In genomic region chr22:20944042-20944441, GRCh38 we compare ENCODE assay signal across 30 cellular contexts. TPM values are rescaled to one million over a fixed set of nuclear protein-coding genes. Genes with fewer than 3 reads are reported as not detected.
"Had no signal": no experiment of that assay in that cellular context is flagged by ENCODE, and none has a peak within 500 bp of the region (broad histone marks: within the 10 kb centered on the region; RNA-seq: fewer than 3 reads in every experiment).

No MANE protein-coding gene starts in this region.

- H3K27me3 ChIP-seq: brain microvascular endothelial cell, esophagus squamous epithelium had no signal

- DNase-seq: activated B cell treated with CpG ODN at 0.5 μM for 24 hours; activated CD4-positive, alpha-beta T cell treated with anti-CD3 and anti-CD28 coated beads for 48 hours; activated CD4-positive, alpha-beta T cell treated with anti-CD3 and anti-CD28 coated beads, Interleukin-2, amount 50 U/mL, for 1 hour; activated CD4-positive, alpha-beta T cell treated with anti-CD3 and anti-CD28 coated beads, Interleukin-2, amount 50 U/mL, for 48 hours; activated CD8-positive, alpha-beta memory T cell treated with anti-CD3 and anti-CD28 coated beads for 24 hours; activated CD8-positive, alpha-beta T cell treated with anti-CD3 and anti-CD28 coated beads for 36 hours; activated effector memory CD4-positive, alpha-beta T cell treated with Interleukin-2 at 50 U/mL for 16 hours; activated gamma-delta T cell treated with Interleukin-2 at 50 U/mL for 16 hours; activated naive CD4-positive, alpha-beta T cell treated with anti-CD3 and anti-CD28 coated beads, Interleukin-2, amount 10 ng/mL, durations not matched to agents 7 days and 5 days; activated naive CD8-positive, alpha-beta T cell treated with anti-CD3 and anti-CD28 coated beads, Interleukin-2, amount 10 ng/mL, durations not matched to agents 7 days and 5 days; activated T-cell treated with anti-CD3 and anti-CD28 coated beads, Interleukin-2, amount 50 U/mL, for 4 hours; brain microvascular endothelial cell; dermis blood vessel endothelial cell; effector CD4-positive, alpha-beta T cell; effector memory CD8-positive, alpha-beta T cell; esophagus squamous epithelium; foreskin melanocyte; head of caudate nucleus; T-helper 1 cell; T-helper 17 cell; T1000; WERI-Rb-1 had no signal

- H3K36me3 ChIP-seq: brain microvascular endothelial cell had no signal

- ATAC-seq: activated CD4-positive, CD25-positive, alpha-beta regulatory T cell treated with anti-CD3 and anti-CD28 coated beads, Interleukin-2, amount 50 U/mL, for 24 hours; activated CD8-positive, alpha-beta T cell treated with anti-CD3 and anti-CD28 coated beads for 36 hours; activated naive CD4-positive, alpha-beta T cell treated with anti-CD3 and anti-CD28 coated beads, Interleukin-2, amount 50 U/mL, for 72 hours; activated T-cell treated with anti-CD3 and anti-CD28 coated beads, Interleukin-2, amount 50 U/mL, for 4 hours; activated T-helper 17 cell treated with anti-CD3 and anti-CD28 coated beads, Interleukin-2, amount 50 U/mL, for 72 hours; effector memory CD8-positive, alpha-beta T cell; T-helper 17 cell had no signal

- H3K4me3 Mint-ChIP-seq: activated B cell treated with CpG ODN at 0.5 μM for 24 hours; activated CD8-positive, alpha-beta T cell treated with anti-CD3 and anti-CD28 coated beads for 36 hours; activated naive CD4-positive, alpha-beta T cell treated with anti-CD3 and anti-CD28 coated beads, Interleukin-2, amount 10 ng/mL, durations not matched to agents 7 days and 5 days; activated naive CD8-positive, alpha-beta T cell treated with anti-CD3 and anti-CD28 coated beads, Interleukin-2, amount 10 ng/mL, durations not matched to agents 7 days and 5 days; activated T-cell treated with anti-CD3 and anti-CD28 coated beads, Interleukin-2, amount 50 U/mL, for 4 hours; activated T-helper 17 cell treated with anti-CD3 and anti-CD28 coated beads, Interleukin-2, amount 50 U/mL, for 72 hours; central memory CD8-positive, alpha-beta T cell; effector memory CD8-positive, alpha-beta T cell; T-helper 17 cell; T-helper 2 cell treated with Interferon-gamma antibody and Interleukin-4, amounts not matched to agents 5 μg/mL and 100 μg/mL, for 36 hours had no signal

- H3K27me3 Mint-ChIP-seq: activated B cell treated with CpG ODN at 0.5 μM for 24 hours; activated CD8-positive, alpha-beta T cell treated with anti-CD3 and anti-CD28 coated beads for 36 hours; activated naive CD4-positive, alpha-beta T cell treated with anti-CD3 and anti-CD28 coated beads, Interleukin-2, amount 10 ng/mL, durations not matched to agents 7 days and 5 days; activated naive CD8-positive, alpha-beta T cell treated with anti-CD3 and anti-CD28 coated beads, Interleukin-2, amount 10 ng/mL, durations not matched to agents 7 days and 5 days; activated T-helper 17 cell treated with anti-CD3 and anti-CD28 coated beads, Interleukin-2, amount 50 U/mL, for 72 hours; central memory CD8-positive, alpha-beta T cell; effector memory CD8-positive, alpha-beta T cell; T-helper 17 cell had no signal

- H3K9me3 Mint-ChIP-seq: activated B cell treated with CpG ODN at 0.5 μM for 24 hours; activated CD8-positive, alpha-beta T cell treated with anti-CD3 and anti-CD28 coated beads for 36 hours; activated naive CD4-positive, alpha-beta T cell treated with anti-CD3 and anti-CD28 coated beads, Interleukin-2, amount 10 ng/mL, durations not matched to agents 7 days and 5 days; activated naive CD4-positive, alpha-beta T cell treated with anti-CD3 and anti-CD28 coated beads, Interleukin-2, amount 50 U/mL, for 72 hours; activated naive CD8-positive, alpha-beta T cell treated with anti-CD3 and anti-CD28 coated beads, Interleukin-2, amount 10 ng/mL, durations not matched to agents 7 days and 5 days; activated T-cell treated with anti-CD3 and anti-CD28 coated beads, Interleukin-2, amount 50 U/mL, for 4 hours; activated T-helper 17 cell treated with anti-CD3 and anti-CD28 coated beads, Interleukin-2, amount 50 U/mL, for 72 hours; central memory CD8-positive, alpha-beta T cell; effector memory CD8-positive, alpha-beta T cell; T-helper 2 cell treated with Interferon-gamma antibody and Interleukin-4, amounts not matched to agents 5 μg/mL and 100 μg/mL, for 36 hours had no signal

- H3K4me3 ChIP-seq: coronary artery, esophagus squamous epithelium had no signal

- H3K9me3 ChIP-seq: esophagus squamous epithelium had no signal

- H3K27ac ChIP-seq: coronary artery, esophagus squamous epithelium, WERI-Rb-1 had no signal

- H3K27ac Mint-ChIP-seq: activated B cell treated with CpG ODN at 0.5 μM for 24 hours; activated CD8-positive, alpha-beta T cell treated with anti-CD3 and anti-CD28 coated beads for 36 hours; activated naive CD4-positive, alpha-beta T cell treated with anti-CD3 and anti-CD28 coated beads, Interleukin-2, amount 10 ng/mL, durations not matched to agents 7 days and 5 days; activated naive CD8-positive, alpha-beta T cell treated with anti-CD3 and anti-CD28 coated beads, Interleukin-2, amount 10 ng/mL, durations not matched to agents 7 days and 5 days; activated T-helper 17 cell treated with anti-CD3 and anti-CD28 coated beads, Interleukin-2, amount 50 U/mL, for 72 hours; T-helper 2 cell treated with Interferon-gamma antibody and Interleukin-4, amounts not matched to agents 5 μg/mL and 100 μg/mL, for 36 hours had no signal

- FAIRE-seq: astrocyte, bronchial epithelial cell had no signal

RNA-seq across cellular contexts. Expression of gene AIFM3, which starts 23.0 kb away (rescaled TPM):
- total RNA-seq: activated T-helper 17 cell treated with anti-CD3 and anti-CD28 coated beads, Interleukin-2, amount 50 U/mL, for 72 hours had no signal
